10 cellular contexts compared by ENCODE assay signal in genomic region chr1:2208309-2209239, GRCh38. TPM values are rescaled to one million over a fixed set of nuclear protein-coding genes. Genes with fewer than 3 reads are reported as not detected.
A peak's percentile ranks its signal among the peaks of the same experiment; 100 is the strongest.
DNase-seq lines count a peak whose midpoint lies in the region; ATAC-seq and TF ChIP-seq lines count a peak whose summit lies in the region.
"Had no signal": no experiment of that assay in that cellular context is flagged by ENCODE, and none has a peak within 500 bp of the region (broad histone marks: within the 10 kb centered on the region; RNA-seq: fewer than 3 reads in every experiment).

No MANE protein-coding gene starts in this region.

- H3K27me3 ChIP-seq in brain microvascular endothelial cell (replicated peaks) (no peaks in the 10 kb centered on the region), suprapubic skin (no peaks in the 10 kb centered on the region)

- TF ChIP-seq POLR2A in suprapubic skin (IDR thresholded peaks at IDR 0.05): no peak

- no peak for ATAC-seq in GM21529 (IDR thresholded peaks at IDR 0.05; ENCODE audit: unreplicated experiment)

- H3K4me1 ChIP-seq in HEK293 (ENCODE audit: control insufficient read depth, insufficient read depth, low read length) (peaks cover 14% of the 10 kb centered on the region), suprapubic skin (peaks cover 92% of the 10 kb centered on the region)

- in situ Hi-C loops in brain microvascular endothelial cell (cut with HindIII; ENCODE audit: low pct_ligation_motif_present, low sequenced_read_pairs): loop anchor here (25.0 kb wide), 1 partner anchor 104 kb away; no protein-coding TSS in a partner anchor

- TF ChIP-seq CTCF in HEK293 (tag by site-specific recombination; IDR thresholded peaks at IDR 0.05) (no peak), brain microvascular endothelial cell (IDR thresholded peaks at IDR 0.05; ENCODE audit: low read depth, low read length, missing control alignments) (peak; percentile 14), suprapubic skin (IDR thresholded peaks at IDR 0.05) (no peak)

- POLR2A ChIA-PET in HEK293 (lab: Yijun Ruan, JAX): interaction anchor here (0.6 to 1.5 kb wide), 3 partner anchors 19 to 26 kb away, joined by 3 to 5 read pairs (median 4); no protein-coding TSS in a partner anchor

- H3K27ac ChIP-seq in HEK293 (ENCODE audit: extremely low read depth, low read depth, low read length) (no peak overlapping the region), brain microvascular endothelial cell (no peak overlapping the region), suprapubic skin (peak overlapping the region; percentile 89)

- DNase-seq in brain microvascular endothelial cell (peak; percentile 73), kidney glomerular epithelial cell (lab: John Stamatoyannopoulos, UW) (peak; percentile 69), suprapubic skin (ENCODE audit: low spot score in 2 of 2) (peak; percentile 83 to 85), NCI-H345 (lab: John Stamatoyannopoulos, UW) (no peak), foreskin melanocyte (no peak), GM19238 (ENCODE audit: insufficient read length, low spot score) (no peak)
- DNase-seq: NCI-H146, retina had no signal

- no peaks in the 10 kb centered on the region for H3K9me3 ChIP-seq in HEK293 (ENCODE audit: control insufficient read depth, insufficient read depth, low read depth, low read length)
- no peaks in the 10 kb centered on the region for H3K9me3 ChIP-seq in suprapubic skin

- CTCF ChIA-PET in HEK293 (lab: Yijun Ruan, JAX): interaction anchor here (1.1 to 1.4 kb wide), 2 partner anchors 12 to 14 kb away, joined by 3 to 4 read pairs; partner anchors contain the start of gene FAAP20

- H3K36me3 ChIP-seq in HEK293 (ENCODE audit: control insufficient read depth in 2 of 2, insufficient read depth in 1 of 2, low read length in 2 of 2) (no peaks in the 10 kb centered on the region), brain microvascular endothelial cell (replicated peaks) (no peaks in the 10 kb centered on the region), suprapubic skin (no peaks in the 10 kb centered on the region)

- 41% methylated on average over 15 of the region's 24 CpGs for whole genome bisulfite sequencing in suprapubic skin

- no peak for TF ChIP-seq EP300 in suprapubic skin (IDR thresholded peaks at IDR 0.05)

- H3K4me3 ChIP-seq in HEK293 (ENCODE audit: low read depth, low read length): no peak overlapping the region
- no peak overlapping the region for H3K4me3 ChIP-seq in brain microvascular endothelial cell (ENCODE audit: low read depth, low read length)
- no peak overlapping the region for H3K4me3 ChIP-seq in suprapubic skin

TF ChIP-seq in HEK293, 187 proteins besides CTCF, POLR2A, EP300 and RAD21 (continues in another document):
- TF ChIP-seq ZNF169 (tag by site-specific recombination; IDR thresholded peaks at IDR 0.05) (no peak), ZBTB20 (tag by site-specific recombination; IDR thresholded peaks at IDR 0.05) (0 out of 2 replicates have a peak, but pooled peaks have one; percentile 22), GLIS2 (tag by site-specific recombination; IDR thresholded peaks at IDR 0.05) (peak; percentile 72), ZNF24 (tag by site-specific recombination; IDR thresholded peaks at IDR 0.05) (no peak), ZNF398 (tag by site-specific recombination; IDR thresholded peaks at IDR 0.05) (peak; percentile 84), ZNF692 (tag by site-specific recombination; IDR thresholded peaks at IDR 0.05) (peak; percentile 65; the same call in 1 of the 2 replicates), ZBTB10 (tag by site-specific recombination; IDR thresholded peaks at IDR 0.05) (no peak), ZNF335 (tag by site-specific recombination; conservative IDR thresholded peaks at IDR 0.05) (peak; percentile 56), ZNF48 (tag by site-specific recombination; IDR thresholded peaks at IDR 0.05) (no peak), ZNF843 (tag by site-specific recombination; IDR thresholded peaks at IDR 0.05) (no peak), GLIS1 (tag by site-specific recombination; IDR thresholded peaks at IDR 0.05) (peak; percentile 97), BCL6B (tag by site-specific recombination; IDR thresholded peaks at IDR 0.05) (no peak), ZIC2 (tag by site-specific recombination; IDR thresholded peaks at IDR 0.05) (peak; percentile 85), ZFP69B (tag by site-specific recombination; IDR thresholded peaks at IDR 0.05) (0 out of 2 replicates have a peak, but pooled peaks have one; percentile 44), PATZ1 (tag by site-specific recombination; IDR thresholded peaks at IDR 0.05) (0 out of 2 replicates have a peak, but pooled peaks have one; percentile 52), ZNF202 (tag by site-specific recombination; IDR thresholded peaks at IDR 0.05; ENCODE audit: borderline replicate concordance) (no peak), PRDM1 (tag by site-specific recombination; IDR thresholded peaks at IDR 0.05) (no peak), ZNF521 (tag by site-specific recombination; IDR thresholded peaks at IDR 0.05) (no peak)

RNA-seq across cellular contexts. Expression of gene FAAP20, which starts 14.0 kb away (rescaled TPM):
- 10 to 100 TPM; 18.6 to 47.3 (median 24.9) TPM for total RNA-seq in suprapubic skin

RNA-seq across cellular contexts. Expression of gene SKI, which starts 19.5 kb away (rescaled TPM):
- total RNA-seq in suprapubic skin: 10 to 100 TPM; 51.8 to 91.2 (median 68.1) TPM

Comparison
In these comparisons a context has a peak if more than half of its experiments do, and no peak if none do; other contexts are left out.
1. DNase-seq: peak in brain microvascular endothelial cell (single experiment), kidney glomerular epithelial cell (single experiment) and suprapubic skin (2 of 2); none in NCI-H345 (single experiment), foreskin melanocyte (single experiment) and GM19238 (single experiment).